ENCODE assay signal across 1 cellular context in the genomic region with DNA sequence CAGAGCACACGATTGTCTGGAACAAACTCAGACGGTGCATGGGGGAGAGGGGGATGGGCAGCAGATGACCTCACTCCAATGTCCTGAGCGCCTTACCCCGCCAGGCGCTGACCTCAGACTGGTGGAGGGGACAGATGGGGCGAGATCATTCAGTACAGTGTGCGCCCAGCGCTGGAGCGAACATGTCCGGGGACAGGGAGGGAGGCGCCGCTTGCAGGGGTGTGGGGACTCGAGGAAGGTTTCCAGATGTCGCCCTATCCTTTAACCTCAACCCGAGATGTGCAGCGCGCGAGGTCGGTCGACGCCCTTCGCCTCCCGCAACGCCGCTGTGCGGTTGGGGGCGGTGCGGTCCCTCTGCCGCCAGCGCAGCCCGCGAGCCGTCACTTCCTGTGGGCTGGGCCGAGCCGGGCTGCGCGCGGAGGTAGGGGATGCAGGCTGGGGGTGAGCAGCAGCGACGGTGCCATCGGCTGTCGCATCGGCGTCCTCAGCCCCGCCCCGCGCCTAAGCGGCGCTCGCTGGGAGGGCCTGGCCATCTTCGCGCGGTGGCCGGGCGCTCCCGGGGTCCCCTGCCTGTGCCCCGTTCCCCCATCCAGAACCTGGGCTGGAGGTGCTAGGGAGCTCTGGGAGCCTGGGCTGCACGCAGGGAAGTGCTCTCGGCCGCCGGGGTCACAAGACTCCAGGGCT.
TF ChIP-seq lines count a peak whose summit lies in the region.

No MANE protein-coding gene starts in this region.

TF ChIP-seq in HepG2, 621 proteins besides CTCF, POLR2A, EP300 and RAD21 (continued from another document and continues in another):
- TF ChIP-seq, protein P1, sequence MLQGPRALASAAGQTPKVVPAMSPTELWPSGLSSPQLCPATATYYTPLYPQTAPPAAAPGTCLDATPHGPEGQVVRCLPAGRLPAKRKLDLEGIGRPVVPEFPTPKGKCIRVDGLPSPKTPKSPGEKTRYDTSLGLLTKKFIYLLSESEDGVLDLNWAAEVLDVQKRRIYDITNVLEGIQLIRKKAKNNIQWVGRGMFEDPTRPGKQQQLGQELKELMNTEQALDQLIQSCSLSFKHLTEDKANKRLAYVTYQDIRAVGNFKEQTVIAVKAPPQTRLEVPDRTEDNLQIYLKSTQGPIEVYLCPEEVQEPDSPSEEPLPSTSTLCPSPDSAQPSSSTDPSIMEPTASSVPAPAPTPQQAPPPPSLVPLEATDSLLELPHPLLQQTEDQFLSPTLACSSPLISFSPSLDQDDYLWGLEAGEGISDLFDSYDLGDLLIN (CRISPR knock-in tag; IDR thresholded peaks at IDR 0.05; ENCODE audit: borderline replicate concordance), result peak; percentile 86; the same call in 1 of the 2 replicates
- TF ChIP-seq TCF7L2 (IDR thresholded peaks at IDR 0.05; ENCODE audit: low read depth, low read length) (no peak), ZNF567 (CRISPR knock-in tag; IDR thresholded peaks at IDR 0.05; ENCODE audit: borderline replicate concordance) (peak; percentile 88), NR2F2 (IDR thresholded peaks at IDR 0.05; ENCODE audit: borderline replicate concordance, low read depth) (peak; percentile 38; the same call in 1 of the 2 replicates), ZNF543 (CRISPR knock-in tag; IDR thresholded peaks at IDR 0.05) (peak; percentile 89), NFRKB (IDR thresholded peaks at IDR 0.05) (no peak), CREB1 (IDR thresholded peaks at IDR 0.05) (peak; percentile 64), CREB1 (CRISPR knock-in tag; IDR thresholded peaks at IDR 0.05) (no peak; the same call in 1 of the 2 replicates), GZF1 (CRISPR knock-in tag; IDR thresholded peaks at IDR 0.05) (no peak), TARDBP (CRISPR knock-in tag; IDR thresholded peaks at IDR 0.05) (peak; percentile 81; the same call in 1 of the 2 replicates), THYN1 (CRISPR knock-in tag; IDR thresholded peaks at IDR 0.05; ENCODE audit: borderline replicate concordance, low read depth) (0 out of 2 replicates have a peak, but pooled peaks have one; percentile 83), ELF3 (CRISPR knock-in tag; IDR thresholded peaks at IDR 0.05) (peak; percentile 64), ZNF17 (CRISPR knock-in tag; IDR thresholded peaks at IDR 0.05) (peak; percentile 76; the same call in 1 of the 2 replicates), ZZZ3 (CRISPR knock-in tag; IDR thresholded peaks at IDR 0.05; ENCODE audit: borderline replicate concordance) (peak; percentile 74; the same call in 1 of the 2 replicates), NR2F1 (CRISPR knock-in tag; IDR thresholded peaks at IDR 0.05) (peak in 1 of 2 experiments; percentile 40; a peak in 1 of 4 replicates), ZEB1 (IDR thresholded peaks at IDR 0.05; ENCODE audit: insufficient replicate concordance, low read depth) (no peak), ZNF138 (CRISPR knock-in tag; IDR thresholded peaks at IDR 0.05; ENCODE audit: low read depth) (peak; percentile 93), ZBTB20 (CRISPR knock-in tag; IDR thresholded peaks at IDR 0.05; ENCODE audit: borderline replicate concordance, low read depth) (peak; percentile 73), ZNF101 (CRISPR knock-in tag; IDR thresholded peaks at IDR 0.05; ENCODE audit: borderline replicate concordance, low read depth) (peak; percentile 80; the same call in 1 of the 2 replicates), ZNF572 (CRISPR knock-in tag; IDR thresholded peaks at IDR 0.05) (0 out of 2 replicates have a peak, but pooled peaks have one; percentile 13), ZNF350 (CRISPR knock-in tag; IDR thresholded peaks at IDR 0.05; ENCODE audit: borderline replicate concordance, low read depth) (peak; percentile 91), MXI1 (IDR thresholded peaks at IDR 0.05; ENCODE audit: borderline replicate concordance, low read depth, low read length) (0 out of 3 replicates have a peak, but pooled peaks have one; percentile 24), ZNF326 (CRISPR knock-in tag; IDR thresholded peaks at IDR 0.05; ENCODE audit: borderline replicate concordance) (no peak), ZNF33B (CRISPR knock-in tag; IDR thresholded peaks at IDR 0.05) (peak; percentile 91; the same call in 1 of the 2 replicates), DMAP1 (CRISPR knock-in tag; IDR thresholded peaks at IDR 0.05) (peak; percentile 91), ETV5 (CRISPR knock-in tag; IDR thresholded peaks at IDR 0.05; ENCODE audit: borderline replicate concordance) (peak; percentile 92), GATAD1 (CRISPR knock-in tag; IDR thresholded peaks at IDR 0.05) (peak; percentile 80), ZNF224 (CRISPR knock-in tag; IDR thresholded peaks at IDR 0.05) (peak; percentile 93; the same call in 1 of the 2 replicates), ZNF205 (CRISPR knock-in tag; IDR thresholded peaks at IDR 0.05) (peak; percentile 75), MXD3 (CRISPR knock-in tag; IDR thresholded peaks at IDR 0.05) (peak; percentile 90), HMGA1 (CRISPR knock-in tag; conservative IDR thresholded peaks at IDR 0.05) (no peak), SALL1 (CRISPR knock-in tag; IDR thresholded peaks at IDR 0.05) (peak; percentile 93)
- TF ChIP-seq, protein P2, sequence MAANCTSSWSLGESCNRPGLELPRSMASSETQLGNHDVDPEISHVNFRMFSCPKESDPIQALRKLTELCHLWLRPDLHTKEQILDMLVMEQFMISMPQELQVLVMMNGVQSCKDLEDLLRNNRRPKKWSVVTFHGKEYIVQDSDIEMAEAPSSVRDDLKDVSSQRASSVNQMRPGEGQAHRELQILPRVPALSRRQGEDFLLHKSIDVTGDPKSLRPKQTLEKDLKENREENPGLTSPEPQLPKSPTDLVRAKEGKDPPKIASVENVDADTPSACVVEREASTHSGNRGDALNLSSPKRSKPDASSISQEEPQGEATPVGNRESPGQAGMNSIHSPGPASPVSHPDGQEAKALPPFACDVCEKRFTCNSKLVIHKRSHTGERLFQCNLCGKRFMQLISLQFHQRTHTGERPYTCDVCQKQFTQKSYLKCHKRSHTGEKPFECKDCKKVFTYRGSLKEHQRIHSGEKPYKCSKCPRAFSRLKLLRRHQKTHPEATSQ (CRISPR knock-in tag; IDR thresholded peaks at IDR 0.05; ENCODE audit: borderline replicate concordance), result no peak
- TF ChIP-seq, protein P3, sequence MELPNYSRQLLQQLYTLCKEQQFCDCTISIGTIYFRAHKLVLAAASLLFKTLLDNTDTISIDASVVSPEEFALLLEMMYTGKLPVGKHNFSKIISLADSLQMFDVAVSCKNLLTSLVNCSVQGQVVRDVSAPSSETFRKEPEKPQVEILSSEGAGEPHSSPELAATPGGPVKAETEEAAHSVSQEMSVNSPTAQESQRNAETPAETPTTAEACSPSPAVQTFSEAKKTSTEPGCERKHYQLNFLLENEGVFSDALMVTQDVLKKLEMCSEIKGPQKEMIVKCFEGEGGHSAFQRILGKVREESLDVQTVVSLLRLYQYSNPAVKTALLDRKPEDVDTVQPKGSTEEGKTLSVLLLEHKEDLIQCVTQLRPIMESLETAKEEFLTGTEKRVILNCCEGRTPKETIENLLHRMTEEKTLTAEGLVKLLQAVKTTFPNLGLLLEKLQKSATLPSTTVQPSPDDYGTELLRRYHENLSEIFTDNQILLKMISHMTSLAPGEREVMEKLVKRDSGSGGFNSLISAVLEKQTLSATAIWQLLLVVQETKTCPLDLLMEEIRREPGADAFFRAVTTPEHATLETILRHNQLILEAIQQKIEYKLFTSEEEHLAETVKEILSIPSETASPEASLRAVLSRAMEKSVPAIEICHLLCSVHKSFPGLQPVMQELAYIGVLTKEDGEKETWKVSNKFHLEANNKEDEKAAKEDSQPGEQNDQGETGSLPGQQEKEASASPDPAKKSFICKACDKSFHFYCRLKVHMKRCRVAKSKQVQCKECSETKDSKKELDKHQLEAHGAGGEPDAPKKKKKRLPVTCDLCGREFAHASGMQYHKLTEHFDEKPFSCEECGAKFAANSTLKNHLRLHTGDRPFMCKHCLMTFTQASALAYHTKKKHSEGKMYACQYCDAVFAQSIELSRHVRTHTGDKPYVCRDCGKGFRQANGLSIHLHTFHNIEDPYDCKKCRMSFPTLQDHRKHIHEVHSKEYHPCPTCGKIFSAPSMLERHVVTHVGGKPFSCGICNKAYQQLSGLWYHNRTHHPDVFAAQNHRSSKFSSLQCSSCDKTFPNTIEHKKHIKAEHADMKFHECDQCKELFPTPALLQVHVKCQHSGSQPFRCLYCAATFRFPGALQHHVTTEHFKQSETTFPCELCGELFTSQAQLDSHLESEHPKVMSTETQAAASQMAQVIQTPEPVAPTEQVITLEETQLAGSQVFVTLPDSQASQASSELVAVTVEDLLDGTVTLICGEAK (IDR thresholded peaks at IDR 0.05), result no peak
- TF ChIP-seq, protein P3 (CRISPR knock-in tag; IDR thresholded peaks at IDR 0.05), result peak; percentile 61; the same call in 1 of the 2 replicates
- TF ChIP-seq, protein P4, sequence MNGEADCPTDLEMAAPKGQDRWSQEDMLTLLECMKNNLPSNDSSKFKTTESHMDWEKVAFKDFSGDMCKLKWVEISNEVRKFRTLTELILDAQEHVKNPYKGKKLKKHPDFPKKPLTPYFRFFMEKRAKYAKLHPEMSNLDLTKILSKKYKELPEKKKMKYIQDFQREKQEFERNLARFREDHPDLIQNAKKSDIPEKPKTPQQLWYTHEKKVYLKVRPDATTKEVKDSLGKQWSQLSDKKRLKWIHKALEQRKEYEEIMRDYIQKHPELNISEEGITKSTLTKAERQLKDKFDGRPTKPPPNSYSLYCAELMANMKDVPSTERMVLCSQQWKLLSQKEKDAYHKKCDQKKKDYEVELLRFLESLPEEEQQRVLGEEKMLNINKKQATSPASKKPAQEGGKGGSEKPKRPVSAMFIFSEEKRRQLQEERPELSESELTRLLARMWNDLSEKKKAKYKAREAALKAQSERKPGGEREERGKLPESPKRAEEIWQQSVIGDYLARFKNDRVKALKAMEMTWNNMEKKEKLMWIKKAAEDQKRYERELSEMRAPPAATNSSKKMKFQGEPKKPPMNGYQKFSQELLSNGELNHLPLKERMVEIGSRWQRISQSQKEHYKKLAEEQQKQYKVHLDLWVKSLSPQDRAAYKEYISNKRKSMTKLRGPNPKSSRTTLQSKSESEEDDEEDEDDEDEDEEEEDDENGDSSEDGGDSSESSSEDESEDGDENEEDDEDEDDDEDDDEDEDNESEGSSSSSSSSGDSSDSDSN (CRISPR knock-in tag; IDR thresholded peaks at IDR 0.05), result peak; percentile 98
- TF ChIP-seq, protein P5, sequence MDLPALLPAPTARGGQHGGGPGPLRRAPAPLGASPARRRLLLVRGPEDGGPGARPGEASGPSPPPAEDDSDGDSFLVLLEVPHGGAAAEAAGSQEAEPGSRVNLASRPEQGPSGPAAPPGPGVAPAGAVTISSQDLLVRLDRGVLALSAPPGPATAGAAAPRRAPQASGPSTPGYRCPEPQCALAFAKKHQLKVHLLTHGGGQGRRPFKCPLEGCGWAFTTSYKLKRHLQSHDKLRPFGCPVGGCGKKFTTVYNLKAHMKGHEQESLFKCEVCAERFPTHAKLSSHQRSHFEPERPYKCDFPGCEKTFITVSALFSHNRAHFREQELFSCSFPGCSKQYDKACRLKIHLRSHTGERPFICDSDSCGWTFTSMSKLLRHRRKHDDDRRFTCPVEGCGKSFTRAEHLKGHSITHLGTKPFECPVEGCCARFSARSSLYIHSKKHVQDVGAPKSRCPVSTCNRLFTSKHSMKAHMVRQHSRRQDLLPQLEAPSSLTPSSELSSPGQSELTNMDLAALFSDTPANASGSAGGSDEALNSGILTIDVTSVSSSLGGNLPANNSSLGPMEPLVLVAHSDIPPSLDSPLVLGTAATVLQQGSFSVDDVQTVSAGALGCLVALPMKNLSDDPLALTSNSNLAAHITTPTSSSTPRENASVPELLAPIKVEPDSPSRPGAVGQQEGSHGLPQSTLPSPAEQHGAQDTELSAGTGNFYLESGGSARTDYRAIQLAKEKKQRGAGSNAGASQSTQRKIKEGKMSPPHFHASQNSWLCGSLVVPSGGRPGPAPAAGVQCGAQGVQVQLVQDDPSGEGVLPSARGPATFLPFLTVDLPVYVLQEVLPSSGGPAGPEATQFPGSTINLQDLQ (CRISPR knock-in tag; IDR thresholded peaks at IDR 0.05), result peak; percentile 94
- TF ChIP-seq, protein P6, sequence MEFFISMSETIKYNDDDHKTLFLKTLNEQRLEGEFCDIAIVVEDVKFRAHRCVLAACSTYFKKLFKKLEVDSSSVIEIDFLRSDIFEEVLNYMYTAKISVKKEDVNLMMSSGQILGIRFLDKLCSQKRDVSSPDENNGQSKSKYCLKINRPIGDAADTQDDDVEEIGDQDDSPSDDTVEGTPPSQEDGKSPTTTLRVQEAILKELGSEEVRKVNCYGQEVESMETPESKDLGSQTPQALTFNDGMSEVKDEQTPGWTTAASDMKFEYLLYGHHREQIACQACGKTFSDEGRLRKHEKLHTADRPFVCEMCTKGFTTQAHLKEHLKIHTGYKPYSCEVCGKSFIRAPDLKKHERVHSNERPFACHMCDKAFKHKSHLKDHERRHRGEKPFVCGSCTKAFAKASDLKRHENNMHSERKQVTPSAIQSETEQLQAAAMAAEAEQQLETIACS (CRISPR knock-in tag; IDR thresholded peaks at IDR 0.05), result peak; percentile 64
